Comparison of ENCODE assay signal across 8 cellular contexts in genomic region chr6:148203970-148204369, GRCh38.
DNase-seq lines count a peak whose midpoint lies in the region; ATAC-seq lines count a peak whose summit lies in the region.

No MANE protein-coding gene starts in this region.

- H3K27ac Mint-ChIP-seq in activated CD4-positive, alpha-beta T cell treated with anti-CD3 and anti-CD28 coated beads, Interleukin-2, amount 10 ng/mL, durations not matched to agents 7 days and 5 days: peak overlapping the region; percentile 84

- peak; percentile 99 for ATAC-seq in GM21515 (IDR thresholded peaks at IDR 0.05; ENCODE audit: unreplicated experiment)
- ATAC-seq in stimulated activated naive CD8-positive, alpha-beta T cell treated with anti-CD3 and anti-CD28 coated beads, Interleukin-15, Interleukin-2, amounts not matched to agents 100 U/mL and 50 U/mL, for 24 hours: peak; percentile 85

- peaks cover 8% of the 10 kb centered on the region for H3K9me3 Mint-ChIP-seq in activated CD4-positive, alpha-beta T cell treated with anti-CD3 and anti-CD28 coated beads, Interleukin-2, amount 10 ng/mL, durations not matched to agents 7 days and 5 days

- H3K36me3 Mint-ChIP-seq in activated CD4-positive, alpha-beta T cell treated with anti-CD3 and anti-CD28 coated beads, Interleukin-2, amount 10 ng/mL, durations not matched to agents 7 days and 5 days (ENCODE audit: low read depth): no peaks in the 10 kb centered on the region

- H3K4me3 Mint-ChIP-seq in activated CD4-positive, alpha-beta T cell treated with anti-CD3 and anti-CD28 coated beads, Interleukin-2, amount 10 ng/mL, durations not matched to agents 7 days and 5 days: peak overlapping the region; percentile 62

- POLR2A ChIA-PET in activated CD4-positive, alpha-beta T cell treated with anti-CD3 and anti-CD28 coated beads, Interleukin-2, amount 10 ng/mL, durations not matched to agents 7 days and 5 days (lab: Charles Lee): no interaction called here

- peaks cover 86% of the 10 kb centered on the region for H3K27me3 Mint-ChIP-seq in activated CD4-positive, alpha-beta T cell treated with anti-CD3 and anti-CD28 coated beads, Interleukin-2, amount 10 ng/mL, durations not matched to agents 7 days and 5 days

- CTCF ChIA-PET in activated CD4-positive, alpha-beta T cell treated with anti-CD3 and anti-CD28 coated beads, Interleukin-2, amount 10 ng/mL, durations not matched to agents 7 days and 5 days (lab: Charles Lee): interaction anchor here (1.2 kb wide), 1 partner anchor 27 kb away, joined by 3 read pairs; no protein-coding TSS in a partner anchor

- peak; percentile 96 for DNase-seq in Daoy (ENCODE audit: low read depth)
- DNase-seq in KG1 (lab: John Stamatoyannopoulos, UW): peak; percentile 45
- peak; percentile 89 for DNase-seq in activated CD4-positive, alpha-beta T cell treated with anti-CD3 and anti-CD28 coated beads, Interleukin-2, amount 10 ng/mL, durations not matched to agents 7 days and 5 days
- peak; percentile 80 for DNase-seq in fibroblast of peridontal ligament (ENCODE audit: extremely low read depth)
- DNase-seq in stimulated activated naive CD8-positive, alpha-beta T cell treated with anti-CD3 and anti-CD28 coated beads, Interleukin-15, Interleukin-2, amounts not matched to agents 100 U/mL and 50 U/mL, for 24 hours: peak; percentile 62
- DNase-seq in NCI-H2196 treated with DMSO at 0.1 percent for 48 hours (lab: John Stamatoyannopoulos, UW; ENCODE audit: unreplicated experiment): no peak
- DNase-seq in COR-L47 (lab: John Stamatoyannopoulos, UW): no peak

- peaks cover 28% of the 10 kb centered on the region for H3K4me1 Mint-ChIP-seq in activated CD4-positive, alpha-beta T cell treated with anti-CD3 and anti-CD28 coated beads, Interleukin-2, amount 10 ng/mL, durations not matched to agents 7 days and 5 days

Comparison
In these comparisons a context has a peak if more than half of its experiments do, and no peak if none do; other contexts are left out.
1. DNase-seq: peak in Daoy (single experiment), KG1 (single experiment), activated CD4-positive, alpha-beta T cell treated with anti-CD3 and anti-CD28 coated beads, Interleukin-2, amount 10 ng/mL, durations not matched to agents 7 days and 5 days (single experiment), fibroblast of peridontal ligament (single experiment) and stimulated activated naive CD8-positive, alpha-beta T cell treated with anti-CD3 and anti-CD28 coated beads, Interleukin-15, Interleukin-2, amounts not matched to agents 100 U/mL and 50 U/mL, for 24 hours (single experiment); none in NCI-H2196 treated with DMSO at 0.1 percent for 48 hours (single experiment) and COR-L47 (single experiment).